Comparison of ENCODE assay signal across 8 cellular contexts in genomic region chr15:95291878-95292472, GRCh38.
DNase-seq lines count a peak whose midpoint lies in the region; ATAC-seq and TF ChIP-seq lines count a peak whose summit lies in the region.

No MANE protein-coding gene starts in this region.

- H3K27me3 ChIP-seq in BE2C, result peaks cover 3% of the 10 kb centered on the region; the same call in 1 of the 2 replicates

- peak; percentile 72 for TF ChIP-seq CTCF in BE2C (IDR thresholded peaks at IDR 0.05; ENCODE audit: low read depth, low read length)
- TF ChIP-seq CTCF in chondrocyte (IDR thresholded peaks at IDR 0.05), result peak; percentile 83
- peak in 1 of 3 donors; percentile 22 for TF ChIP-seq CTCF in lower leg skin (IDR thresholded peaks at IDR 0.05)

- H3K27me3 Mint-ChIP-seq in chondrocyte (ENCODE audit: low read depth), result no peaks in the 10 kb centered on the region

- intact Hi-C loops in lower leg skin (cut with DNase I; ENCODE audit: low total_unique reads), result no loop called here

- H3K9me3 Mint-ChIP-seq in chondrocyte (ENCODE audit: low read depth), result no peaks in the 10 kb centered on the region

- peaks cover 37% of the 10 kb centered on the region for H3K4me1 Mint-ChIP-seq in chondrocyte (ENCODE audit: low read depth)

- H3K36me3 ChIP-seq in BE2C, result no peaks in the 10 kb centered on the region

- H3K4me3 ChIP-seq in BE2C (ENCODE audit: low read depth, low read length) (no peak overlapping the region), lower leg skin (ENCODE audit: low read depth, poor library complexity, severe bottlenecking) (no peak overlapping the region)

- H3K4me1 ChIP-seq in BE2C, result no peaks in the 10 kb centered on the region

- H3K27ac Mint-ChIP-seq in chondrocyte (ENCODE audit: unreplicated experiment), result no peak overlapping the region

- H3K36me3 Mint-ChIP-seq in chondrocyte (ENCODE audit: low read depth), result peaks cover 2% of the 10 kb centered on the region

- WGBS in lower leg skin, 2 donors, result 34 to 46% methylated on average over 3 of the region's 3 CpGs

- H3K9me3 ChIP-seq in BE2C, result no peaks in the 10 kb centered on the region

- H3K4me3 Mint-ChIP-seq in chondrocyte (ENCODE audit: unreplicated experiment), result no peak overlapping the region

- DNase-seq in BE2C (no peak), NAMALWA (ENCODE audit: low spot score) (peak; percentile 57), chondrocyte (ENCODE audit: low spot score) (no peak), myocyte (ENCODE audit: low read depth) (peak; percentile 46), lower leg skin (ENCODE audit: low spot score in 2 of 2) (no peak), NCI-H2196 treated with DMSO at 0.1 percent for 48 hours (lab: John Stamatoyannopoulos, UW; ENCODE audit: unreplicated experiment) (no peak)

- TF ChIP-seq POLR2A in lower leg skin (IDR thresholded peaks at IDR 0.05), result no peak

- ATAC-seq in GM18909 (IDR thresholded peaks at IDR 0.05; ENCODE audit: poor library complexity, unreplicated experiment) (peak; percentile 59), GM18861 (IDR thresholded peaks at IDR 0.05; ENCODE audit: unreplicated experiment) (no peak)

Comparison
In these comparisons a context has a peak if more than half of its experiments do, and no peak if none do; other contexts are left out.
1. DNase-seq: peak in NAMALWA (single experiment) and myocyte (single experiment); none in BE2C (single experiment), chondrocyte (single experiment), lower leg skin (0 of 2) and NCI-H2196 treated with DMSO at 0.1 percent for 48 hours (single experiment).